Comparison of ENCODE assay signal across 8 cellular contexts in the genomic region with DNA sequence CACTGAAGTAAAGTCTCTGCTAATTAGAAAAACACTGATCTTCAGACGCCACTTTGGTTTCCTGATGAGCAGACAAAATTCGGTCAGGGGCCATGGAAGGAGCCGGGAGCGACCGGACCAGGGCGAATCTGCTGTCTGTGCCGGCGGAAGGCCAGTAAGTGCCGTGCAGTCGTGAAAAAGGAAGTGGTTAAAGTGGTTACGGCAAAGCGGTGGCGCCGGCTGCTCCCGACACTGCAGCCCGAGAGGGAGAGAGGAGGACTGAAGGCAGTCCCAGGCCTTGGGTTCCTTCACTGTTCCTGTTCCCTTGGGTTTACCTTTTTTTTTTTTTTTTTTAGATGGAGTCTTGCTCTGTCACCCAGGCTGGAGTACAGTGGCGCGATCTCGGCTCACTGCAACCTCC. TPM values are rescaled to one million over a fixed set of nuclear protein-coding genes. Genes with fewer than 3 reads are reported as not detected.
DNase-seq lines count a peak whose midpoint lies in the region; ATAC-seq and TF ChIP-seq lines count a peak whose summit lies in the region.
"Had no signal": no experiment of that assay in that cellular context is flagged by ENCODE, and none has a peak within 500 bp of the region (broad histone marks: within the 10 kb centered on the region; RNA-seq: fewer than 3 reads in every experiment).

No MANE protein-coding gene starts in this region.

- DNase-seq in activated CD4-positive, alpha-beta T cell treated with anti-CD3 and anti-CD28 coated beads for 24 hours (ENCODE audit: low read depth in 2 of 2): peak; percentile 25 to 41
- DNase-seq in left ventricle myocardium inferior: peak; percentile 47
- DNase-seq in stimulated activated CD8-positive, alpha-beta memory T cell treated with anti-CD3 and anti-CD28 coated beads, Interleukin-7, amount 100 ng/mL, for 24 hours (ENCODE audit: low read depth): peak; percentile 22
- no peak for DNase-seq in DMS53 (lab: John Stamatoyannopoulos, UW)
- no peak for DNase-seq in breast epithelium (ENCODE audit: low spot score in 2 of 2)

- TF ChIP-seq CTCF in left ventricle myocardium inferior (IDR thresholded peaks at IDR 0.05; ENCODE audit: borderline replicate concordance) (no peak), breast epithelium (IDR thresholded peaks at IDR 0.05) (no peak)

- H3K27ac ChIP-seq in left ventricle myocardium inferior (replicated peaks) (no peak overlapping the region), breast epithelium (no peak overlapping the region)

- H3K4me1 ChIP-seq in left ventricle myocardium inferior (peaks cover 22% of the 10 kb centered on the region), breast epithelium (no peaks in the 10 kb centered on the region)

- TF ChIP-seq POLR2A in breast epithelium (IDR thresholded peaks at IDR 0.05): no peak

- intact Hi-C loops in left ventricle myocardium inferior (cut with micrococcal nuclease): no loop called here
- intact Hi-C loops in breast epithelium (cut with DNase I; ENCODE audit: low total_unique reads): no loop called here

- ATAC-seq in HG03571 (IDR thresholded peaks at IDR 0.05; ENCODE audit: unreplicated experiment) (peak; percentile 39), GM21381 (IDR thresholded peaks at IDR 0.05; ENCODE audit: unreplicated experiment) (no peak)

- peaks cover 39% of the 10 kb centered on the region for H3K36me3 ChIP-seq in left ventricle myocardium inferior
- peaks cover 6% of the 10 kb centered on the region for H3K36me3 ChIP-seq in breast epithelium

- H3K4me3 ChIP-seq in left ventricle myocardium inferior (no peak overlapping the region), breast epithelium (no peak overlapping the region)

- H3K27me3 ChIP-seq in left ventricle myocardium inferior (ENCODE audit: low read depth): no peaks in the 10 kb centered on the region
- H3K27me3 ChIP-seq in breast epithelium: no peaks in the 10 kb centered on the region

- H3K9me3 ChIP-seq in left ventricle myocardium inferior (replicated peaks) (no peaks in the 10 kb centered on the region), breast epithelium (no peaks in the 10 kb centered on the region)

RNA-seq across cellular contexts. Expression of gene HEXD, which starts 17.3 kb away (rescaled TPM):
- total RNA-seq in left ventricle myocardium inferior: 14.1 TPM
- 100 to 1,000 TPM in 1 of 3 donors, 10 to 100 TPM in 2; 48.2 to 157 (median 68.2) TPM for total RNA-seq in breast epithelium

RNA-seq across cellular contexts. Expression of gene OGFOD3, which starts 17.6 kb away (rescaled TPM):
- total RNA-seq in left ventricle myocardium inferior: 28.0 TPM
- total RNA-seq in breast epithelium: 10 to 100 TPM; 26.3 to 32.8 (median 28.5) TPM

RNA-seq across cellular contexts. Expression of gene UTS2R, which starts 29.3 kb away (rescaled TPM):
- total RNA-seq in left ventricle myocardium inferior (1.4 TPM), breast epithelium (under 1 TPM in 1 of 3 donors, not detected in 2; 0.33 TPM)
- total RNA-seq: NCI-H460 had no signal

RNA-seq across cellular contexts. Expression of gene TEX19, which starts 41.8 kb away (rescaled TPM):
- total RNA-seq in left ventricle myocardium inferior (not detected), breast epithelium (not detected)

RNA-seq across cellular contexts. Expression of gene CYBC1, which starts 49.7 kb away (rescaled TPM):
- total RNA-seq in left ventricle myocardium inferior (23.8 TPM), breast epithelium (10 to 100 TPM; 54.7 to 71.4 (median 61.9) TPM)

Comparison
In these comparisons a context has a peak if more than half of its experiments do, and no peak if none do; other contexts are left out.
1. DNase-seq: peak in activated CD4-positive, alpha-beta T cell treated with anti-CD3 and anti-CD28 coated beads for 24 hours (2 of 2), left ventricle myocardium inferior (single experiment) and stimulated activated CD8-positive, alpha-beta memory T cell treated with anti-CD3 and anti-CD28 coated beads, Interleukin-7, amount 100 ng/mL, for 24 hours (single experiment); none in DMS53 (single experiment) and breast epithelium (0 of 2).